ENCODE assay signal across 9 cellular contexts in the genomic region with DNA sequence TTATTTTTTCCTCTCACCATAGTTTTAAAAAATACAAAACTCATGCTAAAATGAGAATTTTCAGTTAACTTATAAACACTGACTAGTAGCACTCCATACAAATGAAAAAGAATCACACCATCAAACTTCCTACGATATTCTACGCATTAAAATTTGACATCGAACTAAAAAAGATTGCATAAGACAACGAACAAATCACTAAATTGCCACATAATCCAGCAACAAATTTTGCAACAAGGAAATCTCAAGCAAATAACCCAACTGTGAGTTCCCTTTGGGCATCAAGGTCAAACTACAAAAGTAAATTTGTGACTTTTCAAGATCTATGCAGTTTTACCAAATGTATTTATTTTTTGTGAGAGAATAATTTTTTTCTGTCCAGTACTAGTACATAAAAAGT. TPM values are rescaled to one million over a fixed set of nuclear protein-coding genes. Genes with fewer than 3 reads are reported as not detected.
DNase-seq lines count a peak whose midpoint lies in the region; ATAC-seq and TF ChIP-seq lines count a peak whose summit lies in the region.
"Had no signal": no experiment of that assay in that cellular context is flagged by ENCODE, and none has a peak within 500 bp of the region (broad histone marks: within the 10 kb centered on the region; RNA-seq: fewer than 3 reads in every experiment).

No MANE protein-coding gene starts in this region.

- H3K27ac Mint-ChIP-seq in activated CD8-positive, alpha-beta T cell treated with anti-CD3 and anti-CD28 coated beads, Interleukin-2, amount 10 ng/mL, durations not matched to agents 7 days and 5 days = peak overlapping the region; percentile 87

- H3K27me3 Mint-ChIP-seq in activated T-cell treated with anti-CD3 and anti-CD28 coated beads, Interleukin-2, amount 50 U/mL, for 4 hours (ENCODE audit: low read depth) = no peaks in the 10 kb centered on the region
- no peaks in the 10 kb centered on the region for H3K27me3 Mint-ChIP-seq in activated CD8-positive, alpha-beta T cell treated with anti-CD3 and anti-CD28 coated beads, Interleukin-2, amount 10 ng/mL, durations not matched to agents 7 days and 5 days (ENCODE audit: low read depth)

- H3K9me3 Mint-ChIP-seq in activated T-cell treated with anti-CD3 and anti-CD28 coated beads, Interleukin-2, amount 50 U/mL, for 4 hours = no peaks in the 10 kb centered on the region
- H3K9me3 Mint-ChIP-seq in activated CD8-positive, alpha-beta T cell treated with anti-CD3 and anti-CD28 coated beads, Interleukin-2, amount 10 ng/mL, durations not matched to agents 7 days and 5 days (ENCODE audit: insufficient read depth) = no peaks in the 10 kb centered on the region

- 76 to 84% methylated on average over 4 of the region's 4 CpGs for WGBS in thyroid gland, 2 donors

- POLR2A ChIA-PET in activated CD8-positive, alpha-beta T cell treated with anti-CD3 and anti-CD28 coated beads, Interleukin-2, amount 10 ng/mL, durations not matched to agents 7 days and 5 days (lab: Charles Lee) = interaction anchor here (0.9 to 2.0 kb wide), 3 partner anchors 22 to 30 kb away, joined by 3 to 7 read pairs (median 5); no protein-coding TSS in a partner anchor

- TF ChIP-seq CTCF in thyroid gland (IDR thresholded peaks at IDR 0.05) = no peak

- H3K36me3 ChIP-seq in iPS-20b (ENCODE audit: insufficient read depth, low read depth, low read length) (no peaks in the 10 kb centered on the region), thyroid gland (no peaks in the 10 kb centered on the region)

- H3K4me1 ChIP-seq in iPS-20b (ENCODE audit: insufficient read depth, low read length) (peaks cover 9% of the 10 kb centered on the region; the same call in 1 of the 2 replicates), thyroid gland (peaks cover 21 to 50% of the 10 kb centered on the region in 2 donors)

- intact Hi-C loops in thyroid gland (cut with DNase I) = no loop called here

- no peak for TF ChIP-seq POLR2A in thyroid gland (IDR thresholded peaks at IDR 0.05)

- H3K27me3 ChIP-seq in iPS-20b (ENCODE audit: insufficient read depth, low read length) = peaks cover 7% of the 10 kb centered on the region; the same call in 1 of the 2 replicates
- H3K27me3 ChIP-seq in thyroid gland = no peaks in the 10 kb centered on the region

- no peak for ATAC-seq in activated T-cell treated with anti-CD3 and anti-CD28 coated beads, Interleukin-2, amount 50 U/mL, for 4 hours
- ATAC-seq in activated CD8-positive, alpha-beta T cell treated with anti-CD3 and anti-CD28 coated beads, Interleukin-2, amount 10 ng/mL, durations not matched to agents 7 days and 5 days = no peak
- ATAC-seq in GM19023 (IDR thresholded peaks at IDR 0.05; ENCODE audit: unreplicated experiment) = no peak

- CTCF ChIA-PET in activated CD8-positive, alpha-beta T cell treated with anti-CD3 and anti-CD28 coated beads, Interleukin-2, amount 10 ng/mL, durations not matched to agents 7 days and 5 days (lab: Charles Lee) = interaction anchor here (1.0 to 1.6 kb wide), 5 partner anchors 12 to 94 kb away, joined by 3 to 10 read pairs (median 3); no protein-coding TSS in a partner anchor

- H3K4me3 ChIP-seq in iPS-20b (ENCODE audit: low read length) = peak overlapping the region; percentile 99
- peak overlapping the region in 1 of 3 donors; percentile 74 for H3K4me3 ChIP-seq in thyroid gland (replicated peaks in 1 of 3)

- H3K27ac ChIP-seq in iPS-20b (ENCODE audit: low read length) (no peak overlapping the region), thyroid gland (peak overlapping the region; percentile 99 to 100 (median 100))

- peaks cover 77% of the 10 kb centered on the region for H3K4me1 Mint-ChIP-seq in activated T-cell treated with anti-CD3 and anti-CD28 coated beads, Interleukin-2, amount 50 U/mL, for 4 hours (ENCODE audit: low read depth)
- peaks cover 64% of the 10 kb centered on the region for H3K4me1 Mint-ChIP-seq in activated CD8-positive, alpha-beta T cell treated with anti-CD3 and anti-CD28 coated beads, Interleukin-2, amount 10 ng/mL, durations not matched to agents 7 days and 5 days (ENCODE audit: low read depth)

- peak overlapping the region; percentile 96 for H3K4me3 Mint-ChIP-seq in activated T-cell treated with anti-CD3 and anti-CD28 coated beads, Interleukin-2, amount 50 U/mL, for 4 hours
- H3K4me3 Mint-ChIP-seq in activated CD8-positive, alpha-beta T cell treated with anti-CD3 and anti-CD28 coated beads, Interleukin-2, amount 10 ng/mL, durations not matched to agents 7 days and 5 days = peak overlapping the region; percentile 90

- H3K9ac ChIP-seq in iPS-20b (ENCODE audit: low read depth, low read length) = peak overlapping the region; percentile 80; the same call in 1 of the 2 replicates

- DNase-seq in activated T-cell treated with anti-CD3 and anti-CD28 coated beads, Interleukin-2, amount 50 U/mL, for 4 hours = no peak
- DNase-seq in activated T-cell treated with anti-CD3 and anti-CD28 coated beads for 4 hours (no peak), thyroid gland (no peak), cerebellum (ENCODE audit: low spot score) (no peak), NCI-H1417 (lab: John Stamatoyannopoulos, UW) (no peak)
- no peak for DNase-seq in activated CD8-positive, alpha-beta T cell treated with anti-CD3 and anti-CD28 coated beads, Interleukin-2, amount 10 ng/mL, durations not matched to agents 7 days and 5 days
- DNase-seq: activated CD4-positive, CD25-positive, alpha-beta regulatory T cell treated with anti-CD3 and anti-CD28 coated beads, Interleukin-2, amount 50 U/mL, for 72 hours had no signal

- peaks cover 9% of the 10 kb centered on the region for H3K36me3 Mint-ChIP-seq in activated T-cell treated with anti-CD3 and anti-CD28 coated beads, Interleukin-2, amount 50 U/mL, for 4 hours (ENCODE audit: insufficient read depth)
- peaks cover 14% of the 10 kb centered on the region for H3K36me3 Mint-ChIP-seq in activated CD8-positive, alpha-beta T cell treated with anti-CD3 and anti-CD28 coated beads, Interleukin-2, amount 10 ng/mL, durations not matched to agents 7 days and 5 days (ENCODE audit: low read depth)

- H3K9me3 ChIP-seq in iPS-20b (ENCODE audit: insufficient read depth, low read depth, low read length) (no peaks in the 10 kb centered on the region), thyroid gland (no peaks in the 10 kb centered on the region)

RNA-seq across cellular contexts. Expression of a gene that starts 1.5 kb away (rescaled TPM):
- 10 to 100 TPM; 60.2 to 69.1 (median 63.8) TPM for total RNA-seq in activated T-cell treated with anti-CD3 and anti-CD28 coated beads, Interleukin-2, amount 50 U/mL, for 4 hours
- total RNA-seq in activated CD8-positive, alpha-beta T cell treated with anti-CD3 and anti-CD28 coated beads, Interleukin-2, amount 10 ng/mL, durations not matched to agents 7 days and 5 days = 10 to 100 TPM; 55.7 to 58.5 TPM
- total RNA-seq in thyroid gland = 100 to 1,000 TPM in 1 of 4 donors, 10 to 100 TPM in 3; 84.8 to 118 (median 92.8) TPM
- total RNA-seq in cerebellum = 49.9 TPM

RNA-seq across cellular contexts. Expression of a gene that starts 32.0 kb away (rescaled TPM):
- under 1 TPM in 1 of 3 donors, not detected in 2; 0.19 TPM for total RNA-seq in activated T-cell treated with anti-CD3 and anti-CD28 coated beads, Interleukin-2, amount 50 U/mL, for 4 hours
- total RNA-seq in activated CD8-positive, alpha-beta T cell treated with anti-CD3 and anti-CD28 coated beads, Interleukin-2, amount 10 ng/mL, durations not matched to agents 7 days and 5 days = not detected
- total RNA-seq in thyroid gland (not detected), cerebellum (0.18 TPM)
